8 cellular contexts compared by ENCODE assay signal in the genomic region with DNA sequence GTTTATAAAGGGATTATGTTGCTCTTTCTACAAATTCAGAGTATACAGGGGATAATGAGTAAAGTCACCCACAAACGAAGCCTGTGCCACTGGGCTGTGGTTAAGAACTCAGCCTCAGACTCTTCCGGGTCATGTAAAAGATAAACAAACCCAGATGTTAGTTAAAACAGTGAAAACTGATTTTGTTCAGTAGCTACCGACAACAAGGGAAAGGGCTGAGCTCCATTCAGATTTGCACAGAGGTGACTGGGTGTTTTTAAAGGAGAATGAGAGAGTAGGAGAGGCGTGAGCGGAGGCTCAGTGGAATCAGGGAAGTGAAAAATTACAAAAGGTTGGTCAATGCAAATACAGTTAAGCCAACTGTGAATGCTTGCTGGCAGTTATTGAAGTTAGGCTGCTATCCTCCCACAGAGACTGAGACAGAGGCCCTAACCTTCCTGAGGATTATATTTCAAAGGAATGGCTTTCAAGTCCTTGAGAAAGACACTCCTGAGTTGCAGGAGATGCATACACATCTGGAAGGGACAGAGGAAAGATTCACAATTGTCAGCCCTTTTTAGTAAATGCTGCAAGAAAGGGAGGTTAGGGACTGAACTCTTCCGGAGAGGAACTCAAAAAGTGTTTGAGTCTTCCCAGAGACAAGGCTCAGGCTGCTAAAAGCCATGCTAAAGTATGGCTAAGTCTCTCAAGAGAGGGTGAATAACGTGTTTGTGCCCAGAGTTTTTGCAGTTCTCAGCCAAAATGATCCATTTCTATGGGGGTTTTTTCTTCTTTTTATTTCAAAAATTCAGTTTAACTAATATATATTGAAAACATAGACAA. TPM values are rescaled to one million over a fixed set of nuclear protein-coding genes. Genes with fewer than 3 reads are reported as not detected.
DNase-seq lines count a peak whose midpoint lies in the region; ATAC-seq and TF ChIP-seq lines count a peak whose summit lies in the region.

No MANE protein-coding gene starts in this region.

- no peak for TF ChIP-seq CTCF in PC-9 (conservative IDR thresholded peaks at IDR 0.05)

- peak; percentile 77 for DNase-seq in DMS53 (lab: John Stamatoyannopoulos, UW)
- DNase-seq in PC-9: peak; percentile 7 to 53
- DNase-seq in kidney glomerular epithelial cell (lab: John Stamatoyannopoulos, UW): peak; percentile 47
- no peak for DNase-seq in stimulated activated naive CD4-positive, alpha-beta T cell treated with Interleukin-2 at 50 U/mL for 16 hours (lab: John Stamatoyannopoulos, UW)
- DNase-seq in Right ventricle myocardium inferior (ENCODE audit: missing footprints): no peak
- no peak for DNase-seq in stimulated activated CD8-positive, alpha-beta memory T cell treated with anti-CD3 and anti-CD28 coated beads, Interleukin-4, amount 100 ng/mL, for 48 hours

- no peaks in the 10 kb centered on the region; the same call in 1 of the 2 replicates for H3K9me3 ChIP-seq in PC-9 (ENCODE audit: insufficient read depth, low read depth)

- CTCF ChIA-PET in PC-9 (lab: Charles Lee): no interaction called here

- BruUV-seq in PC-9 (replicated peaks; lab: Mats Ljungman, UMichigan): no TSS peak

- H3K4me1 ChIP-seq in PC-9 (replicated peaks; ENCODE audit: insufficient read depth): peaks cover 51% of the 10 kb centered on the region

- no peak overlapping the region for H3K4me3 ChIP-seq in PC-9

- intact Hi-C loops in PC-9 (cut with micrococcal nuclease; ENCODE audit: unreplicated experiment): no loop called here
- intact Hi-C loops in Right ventricle myocardium inferior (cut with DNase I): no loop called here

- H3K79me2 ChIP-seq in PC-9 (ENCODE audit: low read depth): no peaks in the 10 kb centered on the region

- peaks cover 11% of the 10 kb centered on the region; the same call in 1 of the 2 replicates for H3F3A ChIP-seq in PC-9 (ENCODE audit: insufficient read depth, low read depth)

- H3K9me2 ChIP-seq in PC-9 (ENCODE audit: insufficient read depth): no peaks in the 10 kb centered on the region

- H3K27me3 ChIP-seq in PC-9 (ENCODE audit: insufficient read depth, low read depth): no peaks in the 10 kb centered on the region

- no peaks in the 10 kb centered on the region for H3K36me3 ChIP-seq in PC-9 (ENCODE audit: low read depth)

- peak overlapping the region; percentile 55 for H3K4me2 ChIP-seq in PC-9

- POLR2A ChIA-PET in PC-9 (lab: Charles Lee; ENCODE audit: unreplicated experiment): interaction anchor here (0.6 kb wide), 1 partner anchor 13 kb away, joined by 3 read pairs; no protein-coding TSS in a partner anchor

- peak overlapping the region; percentile 31 for H3K27ac ChIP-seq in PC-9

- no peak overlapping the region for H2AFZ ChIP-seq in PC-9

- ATAC-seq in GM19438 (IDR thresholded peaks at IDR 0.05; ENCODE audit: low read depth, unreplicated experiment) (peak; percentile 98), HG03280 (IDR thresholded peaks at IDR 0.05; ENCODE audit: unreplicated experiment) (peak; percentile 90), Right ventricle myocardium inferior (no peak)

- H4K20me1 ChIP-seq in PC-9 (ENCODE audit: insufficient read depth): no peaks in the 10 kb centered on the region

RNA-seq across cellular contexts. Expression of a gene that starts 29.8 kb away (rescaled TPM):
- total RNA-seq in PC-9 (2021): 0.90 and 2.5 TPM in 2 replicates
- total RNA-seq in Right ventricle myocardium inferior: 1.5 TPM

Comparison
In these comparisons a context has a peak if more than half of its experiments do, and no peak if none do; other contexts are left out.
1. DNase-seq: peak in DMS53 (single experiment), PC-9 (2 of 2) and kidney glomerular epithelial cell (single experiment); none in stimulated activated naive CD4-positive, alpha-beta T cell treated with Interleukin-2 at 50 U/mL for 16 hours (single experiment), Right ventricle myocardium inferior (single experiment) and stimulated activated CD8-positive, alpha-beta memory T cell treated with anti-CD3 and anti-CD28 coated beads, Interleukin-4, amount 100 ng/mL, for 48 hours (single experiment).